ENCODE assay signal across 1 cellular context in genomic region chr13:46124531-46124966, GRCh38.
TF ChIP-seq lines count a peak whose summit lies in the region.

No MANE protein-coding gene starts in this region.

TF ChIP-seq in GM12878, 131 proteins besides CTCF, POLR2A, EP300 and RAD21 (continued from another document and continues in another):
- TF ChIP-seq, protein P1, sequence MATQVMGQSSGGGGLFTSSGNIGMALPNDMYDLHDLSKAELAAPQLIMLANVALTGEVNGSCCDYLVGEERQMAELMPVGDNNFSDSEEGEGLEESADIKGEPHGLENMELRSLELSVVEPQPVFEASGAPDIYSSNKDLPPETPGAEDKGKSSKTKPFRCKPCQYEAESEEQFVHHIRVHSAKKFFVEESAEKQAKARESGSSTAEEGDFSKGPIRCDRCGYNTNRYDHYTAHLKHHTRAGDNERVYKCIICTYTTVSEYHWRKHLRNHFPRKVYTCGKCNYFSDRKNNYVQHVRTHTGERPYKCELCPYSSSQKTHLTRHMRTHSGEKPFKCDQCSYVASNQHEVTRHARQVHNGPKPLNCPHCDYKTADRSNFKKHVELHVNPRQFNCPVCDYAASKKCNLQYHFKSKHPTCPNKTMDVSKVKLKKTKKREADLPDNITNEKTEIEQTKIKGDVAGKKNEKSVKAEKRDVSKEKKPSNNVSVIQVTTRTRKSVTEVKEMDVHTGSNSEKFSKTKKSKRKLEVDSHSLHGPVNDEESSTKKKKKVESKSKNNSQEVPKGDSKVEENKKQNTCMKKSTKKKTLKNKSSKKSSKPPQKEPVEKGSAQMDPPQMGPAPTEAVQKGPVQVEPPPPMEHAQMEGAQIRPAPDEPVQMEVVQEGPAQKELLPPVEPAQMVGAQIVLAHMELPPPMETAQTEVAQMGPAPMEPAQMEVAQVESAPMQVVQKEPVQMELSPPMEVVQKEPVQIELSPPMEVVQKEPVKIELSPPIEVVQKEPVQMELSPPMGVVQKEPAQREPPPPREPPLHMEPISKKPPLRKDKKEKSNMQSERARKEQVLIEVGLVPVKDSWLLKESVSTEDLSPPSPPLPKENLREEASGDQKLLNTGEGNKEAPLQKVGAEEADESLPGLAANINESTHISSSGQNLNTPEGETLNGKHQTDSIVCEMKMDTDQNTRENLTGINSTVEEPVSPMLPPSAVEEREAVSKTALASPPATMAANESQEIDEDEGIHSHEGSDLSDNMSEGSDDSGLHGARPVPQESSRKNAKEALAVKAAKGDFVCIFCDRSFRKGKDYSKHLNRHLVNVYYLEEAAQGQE (IDR thresholded peaks at IDR 0.05; ENCODE audit: low read depth, low read length) = no peak
- TF ChIP-seq, protein P2, sequence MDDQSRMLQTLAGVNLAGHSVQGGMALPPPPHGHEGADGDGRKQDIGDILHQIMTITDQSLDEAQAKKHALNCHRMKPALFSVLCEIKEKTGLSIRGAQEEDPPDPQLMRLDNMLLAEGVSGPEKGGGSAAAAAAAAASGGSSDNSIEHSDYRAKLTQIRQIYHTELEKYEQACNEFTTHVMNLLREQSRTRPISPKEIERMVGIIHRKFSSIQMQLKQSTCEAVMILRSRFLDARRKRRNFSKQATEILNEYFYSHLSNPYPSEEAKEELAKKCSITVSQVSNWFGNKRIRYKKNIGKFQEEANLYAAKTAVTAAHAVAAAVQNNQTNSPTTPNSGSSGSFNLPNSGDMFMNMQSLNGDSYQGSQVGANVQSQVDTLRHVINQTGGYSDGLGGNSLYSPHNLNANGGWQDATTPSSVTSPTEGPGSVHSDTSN (IDR thresholded peaks at IDR 0.05; ENCODE audit: insufficient replicate concordance, low read depth, low read length) = no peak
- TF ChIP-seq BCL11A (IDR thresholded peaks at IDR 0.05; ENCODE audit: low read depth, low read length) = peak; percentile 54; the same call in 1 of the 2 replicates
- TF ChIP-seq, protein P3, sequence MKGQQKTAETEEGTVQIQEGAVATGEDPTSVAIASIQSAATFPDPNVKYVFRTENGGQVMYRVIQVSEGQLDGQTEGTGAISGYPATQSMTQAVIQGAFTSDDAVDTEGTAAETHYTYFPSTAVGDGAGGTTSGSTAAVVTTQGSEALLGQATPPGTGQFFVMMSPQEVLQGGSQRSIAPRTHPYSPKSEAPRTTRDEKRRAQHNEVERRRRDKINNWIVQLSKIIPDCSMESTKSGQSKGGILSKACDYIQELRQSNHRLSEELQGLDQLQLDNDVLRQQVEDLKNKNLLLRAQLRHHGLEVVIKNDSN (IDR thresholded peaks at IDR 0.05; ENCODE audit: borderline replicate concordance, extremely low read length, insufficient read depth, low read depth, low read length) = no peak
- no peak for TF ChIP-seq STAT1 (conservative IDR thresholded peaks at IDR 0.05)
- no peak for TF ChIP-seq SP1 (IDR thresholded peaks at IDR 0.05; ENCODE audit: low read depth, low read length)
- no peak for TF ChIP-seq SIN3A (IDR thresholded peaks at IDR 0.05; ENCODE audit: low read depth, low read length)
- TF ChIP-seq PAX5 (IDR thresholded peaks at IDR 0.05; ENCODE audit: borderline replicate concordance, low read depth, low read length) = peak; percentile 37; the same call in 1 of the 2 replicates
- TF ChIP-seq SMAD5 (IDR thresholded peaks at IDR 0.05; ENCODE audit: low read depth) = no peak
- TF ChIP-seq STAT3 (IDR thresholded peaks at IDR 0.05; ENCODE audit: low read depth, low read length) = no peak
- no peak for TF ChIP-seq ZNF207 (IDR thresholded peaks at IDR 0.05; ENCODE audit: borderline replicate concordance)
- TF ChIP-seq, protein P4, sequence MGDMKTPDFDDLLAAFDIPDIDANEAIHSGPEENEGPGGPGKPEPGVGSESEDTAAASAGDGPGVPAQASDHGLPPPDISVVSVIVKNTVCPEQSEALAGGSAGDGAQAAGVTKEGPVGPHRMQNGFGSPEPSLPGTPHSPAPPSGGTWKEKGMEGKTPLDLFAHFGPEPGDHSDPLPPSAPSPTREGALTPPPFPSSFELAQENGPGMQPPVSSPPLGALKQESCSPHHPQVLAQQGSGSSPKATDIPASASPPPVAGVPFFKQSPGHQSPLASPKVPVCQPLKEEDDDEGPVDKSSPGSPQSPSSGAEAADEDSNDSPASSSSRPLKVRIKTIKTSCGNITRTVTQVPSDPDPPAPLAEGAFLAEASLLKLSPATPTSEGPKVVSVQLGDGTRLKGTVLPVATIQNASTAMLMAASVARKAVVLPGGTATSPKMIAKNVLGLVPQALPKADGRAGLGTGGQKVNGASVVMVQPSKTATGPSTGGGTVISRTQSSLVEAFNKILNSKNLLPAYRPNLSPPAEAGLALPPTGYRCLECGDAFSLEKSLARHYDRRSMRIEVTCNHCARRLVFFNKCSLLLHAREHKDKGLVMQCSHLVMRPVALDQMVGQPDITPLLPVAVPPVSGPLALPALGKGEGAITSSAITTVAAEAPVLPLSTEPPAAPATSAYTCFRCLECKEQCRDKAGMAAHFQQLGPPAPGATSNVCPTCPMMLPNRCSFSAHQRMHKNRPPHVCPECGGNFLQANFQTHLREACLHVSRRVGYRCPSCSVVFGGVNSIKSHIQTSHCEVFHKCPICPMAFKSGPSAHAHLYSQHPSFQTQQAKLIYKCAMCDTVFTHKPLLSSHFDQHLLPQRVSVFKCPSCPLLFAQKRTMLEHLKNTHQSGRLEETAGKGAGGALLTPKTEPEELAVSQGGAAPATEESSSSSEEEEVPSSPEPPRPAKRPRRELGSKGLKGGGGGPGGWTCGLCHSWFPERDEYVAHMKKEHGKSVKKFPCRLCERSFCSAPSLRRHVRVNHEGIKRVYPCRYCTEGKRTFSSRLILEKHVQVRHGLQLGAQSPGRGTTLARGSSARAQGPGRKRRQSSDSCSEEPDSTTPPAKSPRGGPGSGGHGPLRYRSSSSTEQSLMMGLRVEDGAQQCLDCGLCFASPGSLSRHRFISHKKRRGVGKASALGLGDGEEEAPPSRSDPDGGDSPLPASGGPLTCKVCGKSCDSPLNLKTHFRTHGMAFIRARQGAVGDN (IDR thresholded peaks at IDR 0.05) = no peak
- TF ChIP-seq FOXK2 (IDR thresholded peaks at IDR 0.05) = no peak
- peak; percentile 83; the same call in 1 of the 2 replicates for TF ChIP-seq POLR2AphosphoS5 (IDR thresholded peaks at IDR 0.05; ENCODE audit: low read length)
- no peak for TF ChIP-seq GABPA (IDR thresholded peaks at IDR 0.05; ENCODE audit: low read depth)
- TF ChIP-seq WRNIP1 (IDR thresholded peaks at IDR 0.05; ENCODE audit: borderline replicate concordance, low read depth, low read length) = no peak
- no peak for TF ChIP-seq EZH2 (IDR thresholded peaks at IDR 0.05; ENCODE audit: borderline replicate concordance, control insufficient read depth, low read depth, low read length)
- TF ChIP-seq IRF3 (IDR thresholded peaks at IDR 0.05) = no peak
- TF ChIP-seq RB1 (IDR thresholded peaks at IDR 0.05; ENCODE audit: borderline replicate concordance) = no peak
- no peak for TF ChIP-seq MXI1 (IDR thresholded peaks at IDR 0.05; ENCODE audit: low read depth, low read length)
- no peak for TF ChIP-seq ATF7 (IDR thresholded peaks at IDR 0.05; ENCODE audit: low read depth)
- no peak for TF ChIP-seq NBN (IDR thresholded peaks at IDR 0.05)
- TF ChIP-seq RFX5 (IDR thresholded peaks at IDR 0.05; ENCODE audit: low read depth, low read length) = no peak
- TF ChIP-seq, protein P5, sequence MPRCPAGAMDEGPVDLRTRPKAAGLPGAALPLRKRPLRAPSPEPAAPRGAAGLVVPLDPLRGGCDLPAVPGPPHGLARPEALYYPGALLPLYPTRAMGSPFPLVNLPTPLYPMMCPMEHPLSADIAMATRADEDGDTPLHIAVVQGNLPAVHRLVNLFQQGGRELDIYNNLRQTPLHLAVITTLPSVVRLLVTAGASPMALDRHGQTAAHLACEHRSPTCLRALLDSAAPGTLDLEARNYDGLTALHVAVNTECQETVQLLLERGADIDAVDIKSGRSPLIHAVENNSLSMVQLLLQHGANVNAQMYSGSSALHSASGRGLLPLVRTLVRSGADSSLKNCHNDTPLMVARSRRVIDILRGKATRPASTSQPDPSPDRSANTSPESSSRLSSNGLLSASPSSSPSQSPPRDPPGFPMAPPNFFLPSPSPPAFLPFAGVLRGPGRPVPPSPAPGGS (IDR thresholded peaks at IDR 0.05; ENCODE audit: borderline replicate concordance, insufficient read depth, low read depth, low read length, poor library complexity, severe bottlenecking) = peak; percentile 98
- no peak for TF ChIP-seq SMAD1 (IDR thresholded peaks at IDR 0.05; ENCODE audit: low read depth, partially characterized antibody)
- no peak for TF ChIP-seq SUPT20H (IDR thresholded peaks at IDR 0.05; ENCODE audit: borderline replicate concordance, control insufficient read depth, low read depth, low read length)
- TF ChIP-seq CBFB (IDR thresholded peaks at IDR 0.05; ENCODE audit: low read depth) = no peak
- no peak for TF ChIP-seq SPI1 (IDR thresholded peaks at IDR 0.05; ENCODE audit: borderline replicate concordance, insufficient read depth, low read depth, low read length)
- no peak for TF ChIP-seq E4F1 (IDR thresholded peaks at IDR 0.05; ENCODE audit: borderline replicate concordance, partially characterized antibody)
- TF ChIP-seq, protein P6, sequence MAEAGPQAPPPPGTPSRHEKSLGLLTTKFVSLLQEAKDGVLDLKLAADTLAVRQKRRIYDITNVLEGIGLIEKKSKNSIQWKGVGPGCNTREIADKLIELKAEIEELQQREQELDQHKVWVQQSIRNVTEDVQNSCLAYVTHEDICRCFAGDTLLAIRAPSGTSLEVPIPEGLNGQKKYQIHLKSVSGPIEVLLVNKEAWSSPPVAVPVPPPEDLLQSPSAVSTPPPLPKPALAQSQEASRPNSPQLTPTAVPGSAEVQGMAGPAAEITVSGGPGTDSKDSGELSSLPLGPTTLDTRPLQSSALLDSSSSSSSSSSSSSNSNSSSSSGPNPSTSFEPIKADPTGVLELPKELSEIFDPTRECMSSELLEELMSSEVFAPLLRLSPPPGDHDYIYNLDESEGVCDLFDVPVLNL (IDR thresholded peaks at IDR 0.05; ENCODE audit: low read depth, low read length) = no peak
- TF ChIP-seq, protein P7, sequence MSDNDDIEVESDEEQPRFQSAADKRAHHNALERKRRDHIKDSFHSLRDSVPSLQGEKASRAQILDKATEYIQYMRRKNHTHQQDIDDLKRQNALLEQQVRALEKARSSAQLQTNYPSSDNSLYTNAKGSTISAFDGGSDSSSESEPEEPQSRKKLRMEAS (IDR thresholded peaks at IDR 0.05; ENCODE audit: low read depth, low read length) = no peak
- TF ChIP-seq NR2C1 (IDR thresholded peaks at IDR 0.05) = no peak
- no peak for TF ChIP-seq SMARCA5 (IDR thresholded peaks at IDR 0.05)
- peak; percentile 89; the same call in 1 of the 2 replicates for TF ChIP-seq ZBED1 (IDR thresholded peaks at IDR 0.05; ENCODE audit: borderline replicate concordance)
- TF ChIP-seq BCLAF1 (IDR thresholded peaks at IDR 0.05) = no peak
- TF ChIP-seq, protein P8, sequence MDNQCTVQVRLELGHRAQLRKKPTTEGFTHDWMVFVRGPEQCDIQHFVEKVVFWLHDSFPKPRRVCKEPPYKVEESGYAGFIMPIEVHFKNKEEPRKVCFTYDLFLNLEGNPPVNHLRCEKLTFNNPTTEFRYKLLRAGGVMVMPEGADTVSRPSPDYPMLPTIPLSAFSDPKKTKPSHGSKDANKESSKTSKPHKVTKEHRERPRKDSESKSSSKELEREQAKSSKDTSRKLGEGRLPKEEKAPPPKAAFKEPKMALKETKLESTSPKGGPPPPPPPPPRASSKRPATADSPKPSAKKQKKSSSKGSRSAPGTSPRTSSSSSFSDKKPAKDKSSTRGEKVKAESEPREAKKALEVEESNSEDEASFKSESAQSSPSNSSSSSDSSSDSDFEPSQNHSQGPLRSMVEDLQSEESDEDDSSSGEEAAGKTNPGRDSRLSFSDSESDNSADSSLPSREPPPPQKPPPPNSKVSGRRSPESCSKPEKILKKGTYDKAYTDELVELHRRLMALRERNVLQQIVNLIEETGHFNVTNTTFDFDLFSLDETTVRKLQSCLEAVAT (IDR thresholded peaks at IDR 0.05) = no peak
